Comparison of ENCODE assay signal across 15 cellular contexts in the genomic region with DNA sequence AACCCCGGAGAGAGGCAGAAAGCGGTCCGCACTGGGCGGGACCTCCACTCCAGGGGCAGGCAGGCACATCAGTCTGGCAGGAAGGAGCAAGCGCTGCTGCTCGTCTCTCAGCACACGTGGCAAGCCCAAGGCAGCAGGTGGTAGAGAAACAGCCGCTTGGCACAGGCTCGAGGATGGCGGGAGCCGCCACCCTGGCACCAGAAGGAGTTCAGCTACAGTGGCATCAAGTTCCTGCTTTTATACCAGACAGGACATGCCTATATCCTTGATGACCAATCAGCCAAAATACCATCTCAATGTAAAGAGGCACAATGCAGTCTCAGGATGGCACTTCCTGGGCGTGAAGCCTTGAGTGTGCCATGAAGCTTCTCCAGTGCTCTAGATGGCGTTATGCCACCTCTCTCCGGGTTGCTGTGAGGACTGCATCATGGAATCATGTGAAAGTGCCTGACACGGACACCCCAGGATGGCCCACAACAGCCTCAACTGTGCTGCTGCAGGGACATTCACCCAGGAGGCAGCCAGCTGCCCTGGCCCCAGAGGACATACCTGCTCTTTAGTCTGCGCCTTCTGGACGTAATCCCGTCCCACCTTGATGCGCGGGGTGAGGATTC.
DNase-seq lines count a peak whose midpoint lies in the region; ATAC-seq and TF ChIP-seq lines count a peak whose summit lies in the region.
"Had no signal": no experiment of that assay in that cellular context is flagged by ENCODE, and none has a peak within 500 bp of the region (broad histone marks: within the 10 kb centered on the region; RNA-seq: fewer than 3 reads in every experiment).

No MANE protein-coding gene starts in this region.

- H2AFZ ChIP-seq in IMR-90 (replicated peaks; ENCODE audit: low read length, poor library complexity) (peak overlapping the region; percentile 37), osteoblast (ENCODE audit: low read length) (no peak overlapping the region)

- H2AK9ac ChIP-seq in IMR-90 (replicated peaks; ENCODE audit: low read depth, low read length, poor library complexity), result peak overlapping the region; percentile 26

- H3K79me2 ChIP-seq in osteoblast (ENCODE audit: insufficient read depth, low read length) (peaks cover 83% of the 10 kb centered on the region), mesendoderm (ENCODE audit: control insufficient read depth, insufficient read depth, low read length) (no peaks in the 10 kb centered on the region)

- no peaks in the 10 kb centered on the region for H3K27me3 Mint-ChIP-seq in chondrocyte (ENCODE audit: low read depth)

- dilution Hi-C loops in IMR-90 (cut with HindIII; ENCODE audit: low sequenced_read_pairs, unreplicated experiment), result no loop called here

- 0 out of 2 replicates have a peak overlapping the region, but pooled peaks have one; percentile 3 for H2BK20ac ChIP-seq in IMR-90 (ENCODE audit: low read depth, low read length)

- no peak for TF ChIP-seq RAD21 in IMR-90 (IDR thresholded peaks at IDR 0.05; ENCODE audit: low read length)

- no peak overlapping the region for H3K4ac ChIP-seq in IMR-90 (ENCODE audit: low read depth, low read length)
- H3K4ac ChIP-seq in mesendoderm (ENCODE audit: low read depth, low read length), result no peak overlapping the region

- no peak overlapping the region for H3K4me3 Mint-ChIP-seq in chondrocyte (ENCODE audit: unreplicated experiment)
- H3K4me3 Mint-ChIP-seq: CD8-positive, alpha-beta T cell had no signal

- H4K91ac ChIP-seq in IMR-90 (ENCODE audit: insufficient read depth, low read depth, low read length), result no peak overlapping the region

- BruUV-seq in IMR-90 (replicated peaks; lab: Mats Ljungman, UMichigan), result no TSS peak

- no peaks in the 10 kb centered on the region for H3K4me1 ChIP-seq in IMR-90 (ENCODE audit: control insufficient read depth, insufficient read depth, low read length)
- H3K4me1 ChIP-seq in osteoblast (ENCODE audit: insufficient read depth, low read length), result no peaks in the 10 kb centered on the region
- no peaks in the 10 kb centered on the region for H3K4me1 ChIP-seq in mesendoderm (ENCODE audit: control insufficient read depth, low read depth, low read length)
- H3K4me1 ChIP-seq: HAP-1 had no signal

- H4K20me1 ChIP-seq in IMR-90 (ENCODE audit: insufficient read depth, low read length) (peaks cover 80% of the 10 kb centered on the region), osteoblast (ENCODE audit: insufficient read depth, low read length) (peaks cover 43% of the 10 kb centered on the region)

- H2AK5ac ChIP-seq in IMR-90 (ENCODE audit: low read depth, low read length), result peak overlapping the region; percentile 43; the same call in 1 of the 2 replicates
- H2AK5ac ChIP-seq in mesendoderm (ENCODE audit: low read length), result no peak overlapping the region

- POLR2A ChIA-PET in AG04450 (lab: Yijun Ruan, JAX), result interaction anchor here (0.5 to 0.7 kb wide), 2 partner anchors 10 to 68 kb away, joined by 3 to 4 read pairs; no protein-coding TSS in a partner anchor
- POLR2A ChIA-PET in IMR-90 (lab: Charles Lee; ENCODE audit: unreplicated experiment), result interaction anchor here (0.6 kb wide), 1 partner anchor 97 kb away, joined by 4 read pairs; no protein-coding TSS in a partner anchor

- no peak overlapping the region for H3K23ac ChIP-seq in IMR-90 (ENCODE audit: low read depth, low read length)
- H3K23ac ChIP-seq in mesendoderm (ENCODE audit: low read length), result no peak overlapping the region

- TF ChIP-seq POLR2A in IMR-90 (IDR thresholded peaks at IDR 0.05; ENCODE audit: low read depth, low read length), result no peak

- peak overlapping the region; percentile 31 for H3K27ac ChIP-seq in AG04450 (ENCODE audit: low read depth, low read length)
- no peak overlapping the region for H3K27ac ChIP-seq in IMR-90 (ENCODE audit: insufficient read depth, low read length)
- peak overlapping the region; percentile 50 for H3K27ac ChIP-seq in osteoblast (ENCODE audit: low read depth, low read length)
- H3K27ac ChIP-seq in mesendoderm (ENCODE audit: low read depth, low read length), result no peak overlapping the region

- DNase-seq in AG04450 (ENCODE audit: low read depth, low spot score) (no peak), IMR-90 (no peak), chondrocyte (ENCODE audit: low spot score) (no peak), osteoblast (ENCODE audit: insufficient read length, low spot score, missing footprints) (peak; percentile 70), ureter (ENCODE audit: low spot score) (no peak), mesendoderm (no peak), NOMO-1 (lab: John Stamatoyannopoulos, UW; ENCODE audit: unreplicated experiment in 2 of 2) (no peak)
- DNase-seq: central memory CD4-positive, alpha-beta T cell; foreskin melanocyte; Kasumi-1; posterior cingulate gyrus; RPMI8226 had no signal

- H3K27ac Mint-ChIP-seq in chondrocyte (ENCODE audit: unreplicated experiment), result peak overlapping the region; percentile 84

- H3K9me1 ChIP-seq in IMR-90 (ENCODE audit: insufficient read depth, low read length), result peaks cover 10% of the 10 kb centered on the region

- intact Hi-C loops in IMR-90 (cut with micrococcal nuclease), result no loop called here

- H3K27me3 ChIP-seq in AG04450 (ENCODE audit: control insufficient read depth, insufficient read depth, low read length) (no peaks in the 10 kb centered on the region), IMR-90 (ENCODE audit: control insufficient read depth, insufficient read depth, low read length) (no peaks in the 10 kb centered on the region), osteoblast (ENCODE audit: insufficient read depth, low read length) (no peaks in the 10 kb centered on the region), mesendoderm (ENCODE audit: insufficient read depth, low read length, poor library complexity) (no peaks in the 10 kb centered on the region)

- H3K36me3 Mint-ChIP-seq in chondrocyte (ENCODE audit: low read depth), result peaks cover 60% of the 10 kb centered on the region

- no peak overlapping the region for H3K14ac ChIP-seq in IMR-90 (replicated peaks; ENCODE audit: low read depth, low read length)

- no peak overlapping the region; the same call in 2 of the 3 replicates for H2BK15ac ChIP-seq in IMR-90 (ENCODE audit: low read depth, low read length)
- no peak overlapping the region for H2BK15ac ChIP-seq in mesendoderm (replicated peaks; ENCODE audit: low read depth)

- H3K36me3 ChIP-seq in IMR-90 (ENCODE audit: control insufficient read depth, insufficient read depth, low read length) (peaks cover 91% of the 10 kb centered on the region), osteoblast (ENCODE audit: insufficient read depth, low read length) (peaks cover 95% of the 10 kb centered on the region), mesendoderm (ENCODE audit: control insufficient read depth, insufficient read depth, low read length) (peaks cover 35% of the 10 kb centered on the region)

- no peak overlapping the region for H2BK120ac ChIP-seq in IMR-90 (ENCODE audit: low read depth, low read length)
- H2BK120ac ChIP-seq in mesendoderm (ENCODE audit: low read depth, low read length), result no peak overlapping the region

- H2BK5ac ChIP-seq in IMR-90 (ENCODE audit: low read depth, low read length, poor library complexity, severe bottlenecking) (peak overlapping the region; percentile 42), mesendoderm (ENCODE audit: low read length) (no peak overlapping the region)

- no peaks in the 10 kb centered on the region for H3K9me3 Mint-ChIP-seq in chondrocyte (ENCODE audit: low read depth)
- H3K9me3 Mint-ChIP-seq: CD8-positive, alpha-beta T cell had no signal

- H3K9me3 ChIP-seq in AG04450 (ENCODE audit: control insufficient read depth, insufficient read depth, low read length), result no peaks in the 10 kb centered on the region
- H3K9me3 ChIP-seq in IMR-90 (ENCODE audit: control insufficient read depth, insufficient read depth, low read length), result no peaks in the 10 kb centered on the region
- no peaks in the 10 kb centered on the region for H3K9me3 ChIP-seq in osteoblast (ENCODE audit: low read depth, low read length)
- H3K9me3 ChIP-seq: HAP-1 had no signal

- H3K4me1 Mint-ChIP-seq in chondrocyte (ENCODE audit: low read depth), result peaks cover 27% of the 10 kb centered on the region

- CTCF ChIA-PET in AG04450 (lab: Charles Lee), result interaction anchor here (0.9 to 1.0 kb wide), 2 partner anchors 17 to 169 kb away, joined by 3 read pairs; no protein-coding TSS in a partner anchor
- CTCF ChIA-PET in IMR-90 (lab: Yijun Ruan, JAX), result no interaction called here

- ATAC-seq in IMR-90 (ENCODE audit: low read depth) (no peak), HG02852 (IDR thresholded peaks at IDR 0.05; ENCODE audit: unreplicated experiment) (no peak)
- ATAC-seq: CD8-positive, alpha-beta T cell had no signal

- in situ Hi-C loops in IMR-90 (cut with MboI; ENCODE audit: low sequenced_read_pairs), result no loop called here

- H4K8ac ChIP-seq in IMR-90 (ENCODE audit: low read depth in 2 of 2, low read length in 2 of 2), result peak overlapping the region in 1 of 2 experiments; percentile 53; a peak in 1 of 4 replicates
- no peak overlapping the region for H4K8ac ChIP-seq in mesendoderm (ENCODE audit: low read depth, low read length)

- H3K4me2 ChIP-seq in IMR-90 (ENCODE audit: low read depth, low read length) (no peak overlapping the region), osteoblast (ENCODE audit: insufficient read depth, low read length) (no peak overlapping the region), mesendoderm (ENCODE audit: low read length) (no peak overlapping the region)

- H4K5ac ChIP-seq in IMR-90 (ENCODE audit: low read depth, low read length) (no peak overlapping the region), mesendoderm (ENCODE audit: low read length) (no peak overlapping the region)

- H3K18ac ChIP-seq in IMR-90 (ENCODE audit: low read depth, low read length) (no peak overlapping the region), mesendoderm (ENCODE audit: low read length) (no peak overlapping the region)

- TF ChIP-seq CTCF in AG04450 (IDR thresholded peaks at IDR 0.05; ENCODE audit: low read depth, low read length), result no peak
- no peak for TF ChIP-seq CTCF in IMR-90 (conservative IDR thresholded peaks at IDR 0.05; ENCODE audit: low read depth, low read length)
- TF ChIP-seq CTCF in chondrocyte (IDR thresholded peaks at IDR 0.05), result no peak
- TF ChIP-seq CTCF in osteoblast (IDR thresholded peaks at IDR 0.05; ENCODE audit: extremely low read depth, low read depth, low read length), result no peak

- H3K56ac ChIP-seq in IMR-90 (ENCODE audit: extremely low read depth, insufficient read depth, low read length) (no peak overlapping the region), mesendoderm (ENCODE audit: low read length) (no peak overlapping the region)

- no peak overlapping the region for H3K4me3 ChIP-seq in AG04450 (ENCODE audit: low read depth, low read length)
- H3K4me3 ChIP-seq in IMR-90 (ENCODE audit: insufficient read depth, low read depth, low read length), result no peak overlapping the region
- no peak overlapping the region for H3K4me3 ChIP-seq in osteoblast (ENCODE audit: insufficient read depth, low read length)
- H3K4me3 ChIP-seq in mesendoderm (ENCODE audit: low read length), result no peak overlapping the region
- H3K4me3 ChIP-seq: HAP-1 had no signal

- WGBS in IMR-90 (ENCODE audit: extremely low coverage in 2 of 2, insufficient read length in 1 of 2), 2 experiments, result 93% methylated on average over 14 of the region's 20 CpGs; no CpG with 5 or more reads in 1 of the 2 experiments
- no CpG with 5 or more reads among the region's 20 CpGs for WGBS in mesendoderm (ENCODE audit: extremely low coverage, insufficient coverage, low lambda C conversion rate)

- H3K9ac ChIP-seq in IMR-90 (ENCODE audit: low read depth, low read length), result no peak overlapping the region
- no peak overlapping the region for H3K9ac ChIP-seq in mesendoderm (ENCODE audit: low read length)

- H3K79me1 ChIP-seq in IMR-90 (ENCODE audit: low read depth in 1 of 2, low read length in 2 of 2), result peaks cover 62 to 89% of the 10 kb centered on the region in 2 experiments
- peaks cover 5% of the 10 kb centered on the region for H3K79me1 ChIP-seq in mesendoderm (ENCODE audit: low read length)

Comparison
In these comparisons a context has a peak if more than half of its experiments do, and no peak if none do; other contexts are left out.
1. H3K27ac ChIP-seq: peak in AG04450 (single experiment) and osteoblast (single experiment); none in IMR-90 (single experiment) and mesendoderm (single experiment).